Comparison of ENCODE assay signal across 14 cellular contexts in the genomic region with DNA sequence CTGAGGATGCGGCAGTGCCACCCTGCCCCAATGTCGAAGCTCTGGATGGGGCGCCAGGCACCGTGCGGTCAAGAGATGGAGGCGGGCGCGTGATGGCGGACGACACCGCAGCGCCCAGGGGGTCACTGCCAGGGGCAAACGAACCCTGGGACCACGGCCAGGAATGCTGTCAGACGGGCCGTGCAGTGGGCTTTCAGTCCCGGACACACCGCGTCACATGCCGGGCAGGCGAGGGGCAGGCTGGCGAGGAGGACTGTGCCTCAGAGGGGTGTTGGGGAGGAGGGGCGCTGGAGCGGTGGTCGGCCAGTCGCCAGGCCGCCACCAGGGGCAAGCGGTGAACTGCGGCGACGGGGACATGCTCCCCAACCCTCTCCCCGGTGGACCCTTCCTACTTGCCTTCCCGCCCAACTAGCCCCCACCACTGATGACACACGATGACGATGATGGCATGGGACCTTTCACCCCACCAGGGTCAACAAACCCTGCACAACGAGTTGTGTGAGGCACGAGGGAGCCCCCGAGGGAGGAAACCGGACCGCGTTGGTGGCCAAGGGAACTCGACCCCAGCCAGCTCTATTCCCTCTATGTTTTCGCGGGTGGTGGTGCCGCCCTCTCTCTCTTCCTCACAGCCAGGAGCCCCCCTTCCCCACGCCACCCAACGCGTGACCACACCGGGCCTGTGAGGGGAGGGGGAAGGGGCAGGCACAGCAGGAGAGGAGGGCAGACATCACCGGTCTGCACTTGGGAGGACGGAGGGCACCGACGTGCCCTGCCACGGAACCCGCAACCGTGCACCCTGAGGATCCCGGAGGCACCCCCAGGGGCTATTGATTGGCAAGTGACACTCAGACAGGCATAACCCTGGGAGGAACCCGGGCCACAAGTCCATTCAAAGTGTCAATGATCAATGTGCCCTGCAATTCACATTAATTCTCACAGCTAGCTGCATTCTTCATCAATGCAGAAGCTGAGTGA.
"Had no signal": no experiment of that assay in that cellular context is flagged by ENCODE, and none has a peak within 500 bp of the region (broad histone marks: within the 10 kb centered on the region; RNA-seq: fewer than 3 reads in every experiment).

No MANE protein-coding gene starts in this region.

- H3K27me3 ChIP-seq: left lung, ovary, right atrium auricular region, tibial artery had no signal

- H3K36me3 ChIP-seq: heart right ventricle, left lung, lower lobe of right lung, ovary, right atrium auricular region, tibial artery had no signal

- DNase-seq: effector memory CD8-positive, alpha-beta T cell; foreskin melanocyte; heart right ventricle; hypothalamus; kidney glomerular epithelial cell; left lung; lower lobe of right lung; natural killer cell; stimulated activated CD4-positive, alpha-beta T cell treated with anti-CD3 and anti-CD28 coated beads, Interleukin-2, amount 100 ng/mL, for 48 hours; stimulated activated naive CD4-positive, alpha-beta T cell treated with Interleukin-2 at 50 U/mL for 16 hours; tibial artery had no signal

- H3K4me3 ChIP-seq: heart right ventricle, left lung, lower lobe of right lung, ovary, right atrium auricular region, smooth muscle cell, tibial artery had no signal

- H3K4me1 ChIP-seq: heart right ventricle, left lung, lower lobe of right lung, right atrium auricular region, tibial artery had no signal

- H3K27ac ChIP-seq: heart right ventricle, left lung, lower lobe of right lung, ovary, right atrium auricular region, tibial artery had no signal

- H3K9me3 ChIP-seq: right atrium auricular region had no signal

- H3K4me2 ChIP-seq: smooth muscle cell had no signal

- ATAC-seq: effector memory CD8-positive, alpha-beta T cell; left lung had no signal
